ENCODE assay signal across 8 cellular contexts in genomic region chr22:42368379-42369249, GRCh38.
DNase-seq lines count a peak whose midpoint lies in the region; ATAC-seq and TF ChIP-seq lines count a peak whose summit lies in the region.

No MANE protein-coding gene starts in this region.

- peak overlapping the region; percentile 52 for H3K4me3 ChIP-seq in BJ (ENCODE audit: low read depth, low read length)

- CTCF ChIA-PET in BJ (lab: Yijun Ruan, JAX) = interaction anchor here (1.1 kb wide), 1 partner anchor 24 kb away, joined by 5 read pairs; no protein-coding TSS in a partner anchor

- H3K27me3 ChIP-seq in BJ (ENCODE audit: control insufficient read depth, insufficient read depth, low read length) = peaks cover 25% of the 10 kb centered on the region

- TF ChIP-seq CTCF in BJ (IDR thresholded peaks at IDR 0.05; ENCODE audit: insufficient read depth, low read depth, low read length) = no peak

- POLR2A ChIA-PET in BJ (lab: Charles Lee) = interaction anchor here (0.6 to 0.7 kb wide), 2 partner anchors 15 to 93 kb away, joined by 3 to 4 read pairs; no protein-coding TSS in a partner anchor

- DNase-seq in BJ (ENCODE audit: low read depth) = no peak
- DNase-seq in LoVo (ENCODE audit: low spot score) = peak; percentile 6
- DNase-seq in activated naive CD4-positive, alpha-beta T cell treated with anti-CD3 and anti-CD28 coated beads, Interleukin-2, amount 50 U/mL, for 16 hours = peak; percentile 26
- DNase-seq in iPS-NIHi11 (ENCODE audit: low spot score) = peak; percentile 60
- DNase-seq in stimulated activated CD4-positive, alpha-beta T cell treated with anti-CD3 and anti-CD28 coated beads, Interleukin-2, amount 100 ng/mL, for 24 hours = peak; percentile 26 to 36
- DNase-seq in SKM-1 (lab: John Stamatoyannopoulos, UW; ENCODE audit: unreplicated experiment) = no peak

- peak; percentile 26 for ATAC-seq in GM21526 (IDR thresholded peaks at IDR 0.05; ENCODE audit: low FRiP score, unreplicated experiment)
- ATAC-seq in GM18519 (IDR thresholded peaks at IDR 0.05; ENCODE audit: low FRiP score, unreplicated experiment) = no peak

- no peaks in the 10 kb centered on the region for H3K36me3 ChIP-seq in BJ (ENCODE audit: control insufficient read depth, insufficient read depth, low read length)

Comparison
In these comparisons a context has a peak if more than half of its experiments do, and no peak if none do; other contexts are left out.
1. DNase-seq: peak in LoVo (single experiment), activated naive CD4-positive, alpha-beta T cell treated with anti-CD3 and anti-CD28 coated beads, Interleukin-2, amount 50 U/mL, for 16 hours (single experiment), iPS-NIHi11 (single experiment) and stimulated activated CD4-positive, alpha-beta T cell treated with anti-CD3 and anti-CD28 coated beads, Interleukin-2, amount 100 ng/mL, for 24 hours (2 of 2); none in BJ (single experiment) and SKM-1 (single experiment).